Comparison of ENCODE assay signal across 25 cellular contexts in genomic region chr10:132174237-132174636, GRCh38.
"Had no signal": no experiment of that assay in that cellular context is flagged by ENCODE, and none has a peak within 500 bp of the region (broad histone marks: within the 10 kb centered on the region; RNA-seq: fewer than 3 reads in every experiment).

No MANE protein-coding gene starts in this region.

- H3K4me1 Mint-ChIP-seq: activated naive CD4-positive, alpha-beta T cell treated with anti-CD3 and anti-CD28 coated beads, Interleukin-2, amount 10 ng/mL, durations not matched to agents 7 days and 5 days had no signal

- ATAC-seq: activated CD4-positive, alpha-beta T cell treated with anti-CD3 and anti-CD28 coated beads for 36 hours; effector memory CD8-positive, alpha-beta T cell; gastrocnemius medialis; left cardiac atrium; left ventricle myocardium superior; mucosa of descending colon; pancreas; psoas muscle had no signal

- H3K4me3 Mint-ChIP-seq: activated CD4-positive, alpha-beta T cell treated with anti-CD3 and anti-CD28 coated beads for 36 hours; activated naive CD4-positive, alpha-beta T cell treated with anti-CD3 and anti-CD28 coated beads, Interleukin-2, amount 10 ng/mL, durations not matched to agents 7 days and 5 days; effector memory CD8-positive, alpha-beta T cell had no signal

- H3K4me3 ChIP-seq: coronary artery, gastrocnemius medialis, mucosa of descending colon, pancreas, psoas muscle, sigmoid colon, thyroid gland, upper lobe of left lung, vagina had no signal

- H3K27me3 ChIP-seq: pancreas, thyroid gland, vagina had no signal

- H3K9me3 ChIP-seq: gastrocnemius medialis, mucosa of descending colon, pancreas, psoas muscle, sigmoid colon, thyroid gland, upper lobe of left lung, vagina had no signal

- H3K27ac ChIP-seq: coronary artery, gastrocnemius medialis, pancreas, psoas muscle, sigmoid colon, thyroid gland, upper lobe of left lung, vagina had no signal

- H3K4me1 ChIP-seq: gastrocnemius medialis, pancreas, psoas muscle, vagina had no signal

- H3K27ac Mint-ChIP-seq: activated CD4-positive, alpha-beta T cell treated with anti-CD3 and anti-CD28 coated beads for 36 hours; activated naive CD4-positive, alpha-beta T cell treated with anti-CD3 and anti-CD28 coated beads, Interleukin-2, amount 10 ng/mL, durations not matched to agents 7 days and 5 days had no signal

- DNase-seq: activated CD4-positive, alpha-beta T cell treated with anti-CD3 and anti-CD28 coated beads for 36 hours; activated CD4-positive, CD25-positive, alpha-beta regulatory T cell; activated CD8-positive, alpha-beta memory T cell treated with anti-CD3 and anti-CD28 coated beads for 24 hours; activated gamma-delta T cell; activated naive CD4-positive, alpha-beta T cell treated with anti-CD3 and anti-CD28 coated beads, Interleukin-2, amount 10 ng/mL, durations not matched to agents 7 days and 5 days; anterior cingulate cortex; effector memory CD8-positive, alpha-beta T cell; erythroblast; gastrocnemius medialis; glutamatergic neuron; islet precursor cell; left cardiac atrium; mucosa of descending colon; nucleus accumbens; sigmoid colon; small intestine; stimulated activated CD4-positive, alpha-beta T cell treated with anti-CD3 and anti-CD28 coated beads, Interleukin-15, amount 100 ng/mL, for 24 hours; stimulated activated naive CD4-positive, alpha-beta T cell treated with Interleukin-2 at 50 U/mL for 16 hours; thyroid gland; upper lobe of left lung had no signal

- H3K36me3 ChIP-seq: gastrocnemius medialis, pancreas, thyroid gland, upper lobe of left lung, vagina had no signal
